Comparison of ENCODE assay signal across 19 cellular contexts in the genomic region with DNA sequence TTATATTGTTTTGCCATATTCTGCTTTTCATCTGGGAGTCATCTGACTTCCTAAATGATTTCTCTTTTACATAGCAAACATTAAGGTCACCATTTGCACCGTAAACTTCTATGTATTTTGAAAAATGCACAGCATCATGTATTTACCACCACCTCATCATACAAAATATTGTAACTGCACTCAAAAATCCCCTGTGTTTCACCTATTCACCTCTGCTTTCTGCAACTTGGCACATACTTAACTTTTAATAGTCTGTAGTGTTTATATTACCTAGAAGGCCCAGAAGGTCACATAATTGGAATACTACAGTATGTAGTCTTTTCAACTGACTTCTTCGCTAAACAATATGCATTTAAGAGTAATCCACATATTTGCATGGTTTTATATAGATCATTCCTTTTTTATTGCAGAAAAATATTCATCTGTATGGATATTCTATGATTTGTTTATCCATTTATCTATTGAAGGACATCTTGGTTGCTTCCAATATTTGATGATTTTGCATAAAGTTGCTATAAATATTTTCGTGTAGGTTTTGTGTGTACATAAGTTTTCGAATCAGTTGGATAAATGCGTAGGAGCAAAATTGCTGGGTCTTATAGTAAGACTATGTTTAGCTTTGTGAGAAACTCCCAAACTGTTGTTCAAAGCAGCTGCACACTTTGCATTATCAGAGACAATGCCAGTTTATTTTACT.
DNase-seq lines count a peak whose midpoint lies in the region; ATAC-seq, FAIRE-seq and TF ChIP-seq lines count a peak whose summit lies in the region.
"Had no signal": no experiment of that assay in that cellular context is flagged by ENCODE, and none has a peak within 500 bp of the region (broad histone marks: within the 10 kb centered on the region; RNA-seq: fewer than 3 reads in every experiment).

No MANE protein-coding gene starts in this region.

- DNase-seq in A549 (ENCODE audit: low read depth in 1 of 2, low spot score in 1 of 2) (no peak), NCI-H226 (peak; percentile 6), choroid plexus epithelial cell (ENCODE audit: low read depth) (peak; percentile 69), NCI-H526 treated with DMSO at 0.1 percent for 48 hours (lab: John Stamatoyannopoulos, UW) (no peak)
- DNase-seq in stimulated activated naive B cell treated with anti-CD40 and anti-IgM and Interleukin-4, amounts not matched to agents 10 μg/mL and 1 μg/mL and 100 μg/mL, for 72 hours: no peak
- DNase-seq: 8988T; C1 segment of cervical spinal cord; Caco-2; CD8-positive, alpha-beta T cell; DMS153; DND-41; GM23248; H7 had no signal

- no peak for FAIRE-seq in A549 (lab: Jason Lieb, UNC)
- FAIRE-seq: G401.6, GM12892, GM19239, H1 had no signal

- H3K27ac ChIP-seq in A549: no peak overlapping the region
- H3K27ac ChIP-seq: GM23248 had no signal

- no peaks in the 10 kb centered on the region for H3K4me1 ChIP-seq in A549

- POLR2A ChIA-PET in A549 (lab: Yijun Ruan, JAX): no interaction called here

- TF ChIP-seq CTCF in A549 (IDR thresholded peaks at IDR 0.05) (no peak), choroid plexus epithelial cell (conservative IDR thresholded peaks at IDR 0.05; ENCODE audit: low read depth, low read length) (no peak), nephron (IDR thresholded peaks at IDR 0.05; ENCODE audit: unreplicated experiment in 3 of 3) (no peak)

- TF ChIP-seq EP300 in A549 (IDR thresholded peaks at IDR 0.05): no peak

- 16% methylated on average over 5 of the region's 5 CpGs for WGBS in A549 (ENCODE audit: missing lambda C conversion rate)

- H3K4me2 ChIP-seq in A549: no peak overlapping the region

- H3K27me3 Mint-ChIP-seq in nephron (ENCODE audit: low read depth): no peaks in the 10 kb centered on the region
- no peaks in the 10 kb centered on the region for H3K27me3 Mint-ChIP-seq in stimulated activated naive B cell treated with anti-CD40 and anti-IgM and Interleukin-4, amounts not matched to agents 10 μg/mL and 1 μg/mL and 100 μg/mL, for 72 hours

- peaks cover 5% of the 10 kb centered on the region for H3K36me3 Mint-ChIP-seq in nephron (ENCODE audit: low read depth)
- H3K36me3 Mint-ChIP-seq in stimulated activated naive B cell treated with anti-CD40 and anti-IgM and Interleukin-4, amounts not matched to agents 10 μg/mL and 1 μg/mL and 100 μg/mL, for 72 hours: no peaks in the 10 kb centered on the region
- H3K36me3 Mint-ChIP-seq: CD8-positive, alpha-beta T cell had no signal

- peaks cover 10% of the 10 kb centered on the region for H3K9me3 Mint-ChIP-seq in nephron
- H3K9me3 Mint-ChIP-seq in stimulated activated naive B cell treated with anti-CD40 and anti-IgM and Interleukin-4, amounts not matched to agents 10 μg/mL and 1 μg/mL and 100 μg/mL, for 72 hours: peaks cover 6 to 15% of the 10 kb centered on the region in 2 donors

- H3K9me3 ChIP-seq in A549: no peaks in the 10 kb centered on the region; the same call in 1 of the 3 replicates
- H3K9me3 ChIP-seq: Caco-2 had no signal

- CTCF ChIA-PET in A549 (lab: Yijun Ruan, JAX): no interaction called here

- H3K4me1 Mint-ChIP-seq in nephron: no peaks in the 10 kb centered on the region
- no peaks in the 10 kb centered on the region for H3K4me1 Mint-ChIP-seq in stimulated activated naive B cell treated with anti-CD40 and anti-IgM and Interleukin-4, amounts not matched to agents 10 μg/mL and 1 μg/mL and 100 μg/mL, for 72 hours

- H3K27ac Mint-ChIP-seq in nephron: peak overlapping the region; percentile 0 to 76 (median 29)
- no peak overlapping the region for H3K27ac Mint-ChIP-seq in stimulated activated naive B cell treated with anti-CD40 and anti-IgM and Interleukin-4, amounts not matched to agents 10 μg/mL and 1 μg/mL and 100 μg/mL, for 72 hours
- H3K27ac Mint-ChIP-seq: CD8-positive, alpha-beta T cell had no signal

- H3K4me3 Mint-ChIP-seq in nephron: no peak overlapping the region
- H3K4me3 Mint-ChIP-seq in stimulated activated naive B cell treated with anti-CD40 and anti-IgM and Interleukin-4, amounts not matched to agents 10 μg/mL and 1 μg/mL and 100 μg/mL, for 72 hours: no peak overlapping the region
- H3K4me3 Mint-ChIP-seq: CD8-positive, alpha-beta T cell had no signal

- TF ChIP-seq RAD21 in A549 (conservative IDR thresholded peaks at IDR 0.05 in 1 of 2, IDR thresholded peaks at IDR 0.05 in 1 of 2): no peak

- TF ChIP-seq POLR2A in A549 (IDR thresholded peaks at IDR 0.05; ENCODE audit: low read length): no peak

- ATAC-seq in A549 (no peak), GM18907 (IDR thresholded peaks at IDR 0.05; ENCODE audit: unreplicated experiment) (no peak)
- ATAC-seq in stimulated activated naive B cell treated with anti-CD40 and anti-IgM and Interleukin-4, amounts not matched to agents 10 μg/mL and 1 μg/mL and 100 μg/mL, for 72 hours (replicated peaks): no peak
- ATAC-seq: CD8-positive, alpha-beta T cell had no signal

- no peak overlapping the region for H3K4me3 ChIP-seq in A549
- no peak overlapping the region for H3K4me3 ChIP-seq in choroid plexus epithelial cell (ENCODE audit: low read depth, low read length)
- H3K4me3 ChIP-seq: GM23248 had no signal

TF ChIP-seq in A549, 52 proteins besides CTCF, POLR2A, EP300 and RAD21:
- TF ChIP-seq, protein P1, sequence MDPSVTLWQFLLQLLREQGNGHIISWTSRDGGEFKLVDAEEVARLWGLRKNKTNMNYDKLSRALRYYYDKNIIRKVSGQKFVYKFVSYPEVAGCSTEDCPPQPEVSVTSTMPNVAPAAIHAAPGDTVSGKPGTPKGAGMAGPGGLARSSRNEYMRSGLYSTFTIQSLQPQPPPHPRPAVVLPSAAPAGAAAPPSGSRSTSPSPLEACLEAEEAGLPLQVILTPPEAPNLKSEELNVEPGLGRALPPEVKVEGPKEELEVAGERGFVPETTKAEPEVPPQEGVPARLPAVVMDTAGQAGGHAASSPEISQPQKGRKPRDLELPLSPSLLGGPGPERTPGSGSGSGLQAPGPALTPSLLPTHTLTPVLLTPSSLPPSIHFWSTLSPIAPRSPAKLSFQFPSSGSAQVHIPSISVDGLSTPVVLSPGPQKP (IDR thresholded peaks at IDR 0.05; ENCODE audit: low read depth, low read length): no peak
- TF ChIP-seq MAFK (IDR thresholded peaks at IDR 0.05; ENCODE audit: partially characterized antibody): peak; percentile 67

Comparison
In these comparisons a context has a peak if more than half of its experiments do, and no peak if none do; other contexts are left out.
1. DNase-seq: peak in NCI-H226 (single experiment) and choroid plexus epithelial cell (single experiment); none in A549 (0 of 2), stimulated activated naive B cell treated with anti-CD40 and anti-IgM and Interleukin-4, amounts not matched to agents 10 μg/mL and 1 μg/mL and 100 μg/mL, for 72 hours (single experiment) and NCI-H526 treated with DMSO at 0.1 percent for 48 hours (single experiment).